Comparison of ENCODE assay signal across 2 cellular contexts in the genomic region with DNA sequence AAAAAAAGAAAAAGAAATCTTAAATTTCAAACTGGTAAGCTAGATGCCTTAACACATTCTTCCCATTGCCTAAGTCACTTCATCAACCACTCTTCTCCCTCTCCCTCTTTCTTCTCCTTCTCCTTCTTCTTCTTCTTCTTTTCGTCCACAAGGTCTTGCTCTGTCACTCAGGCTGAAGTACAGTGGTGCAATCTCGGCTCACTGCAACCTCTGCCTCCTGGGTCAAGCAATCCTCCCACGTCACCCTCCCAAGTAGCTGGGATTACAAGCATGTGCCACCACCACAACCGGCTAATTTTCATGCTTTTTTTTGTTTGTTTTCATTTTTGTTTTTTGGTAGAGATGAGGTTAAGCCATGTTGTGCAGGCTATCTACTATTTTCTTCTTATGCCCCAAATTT.
TF ChIP-seq lines count a peak whose summit lies in the region.

No MANE protein-coding gene starts in this region.

TF ChIP-seq in SK-N-SH, 30 proteins besides CTCF, POLR2A, EP300 and RAD21 (continued from another document):
- TF ChIP-seq, protein P1, sequence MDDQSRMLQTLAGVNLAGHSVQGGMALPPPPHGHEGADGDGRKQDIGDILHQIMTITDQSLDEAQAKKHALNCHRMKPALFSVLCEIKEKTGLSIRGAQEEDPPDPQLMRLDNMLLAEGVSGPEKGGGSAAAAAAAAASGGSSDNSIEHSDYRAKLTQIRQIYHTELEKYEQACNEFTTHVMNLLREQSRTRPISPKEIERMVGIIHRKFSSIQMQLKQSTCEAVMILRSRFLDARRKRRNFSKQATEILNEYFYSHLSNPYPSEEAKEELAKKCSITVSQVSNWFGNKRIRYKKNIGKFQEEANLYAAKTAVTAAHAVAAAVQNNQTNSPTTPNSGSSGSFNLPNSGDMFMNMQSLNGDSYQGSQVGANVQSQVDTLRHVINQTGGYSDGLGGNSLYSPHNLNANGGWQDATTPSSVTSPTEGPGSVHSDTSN (IDR thresholded peaks at IDR 0.05): no peak
TF ChIP-seq in SK-N-SH: peak in this region for 0.

TF ChIP-seq in SK-N-SH treated with all-trans-retinoic acid at 6 μM for 48 hours, 23 proteins besides CTCF, POLR2A, EP300 and RAD21 (continued from another document):
- TF ChIP-seq RARB (CRISPR knock-in tag; IDR thresholded peaks at IDR 0.05) (no peak), CSDC2 (CRISPR knock-in tag; IDR thresholded peaks at IDR 0.05) (no peak)
- TF ChIP-seq, protein P2, sequence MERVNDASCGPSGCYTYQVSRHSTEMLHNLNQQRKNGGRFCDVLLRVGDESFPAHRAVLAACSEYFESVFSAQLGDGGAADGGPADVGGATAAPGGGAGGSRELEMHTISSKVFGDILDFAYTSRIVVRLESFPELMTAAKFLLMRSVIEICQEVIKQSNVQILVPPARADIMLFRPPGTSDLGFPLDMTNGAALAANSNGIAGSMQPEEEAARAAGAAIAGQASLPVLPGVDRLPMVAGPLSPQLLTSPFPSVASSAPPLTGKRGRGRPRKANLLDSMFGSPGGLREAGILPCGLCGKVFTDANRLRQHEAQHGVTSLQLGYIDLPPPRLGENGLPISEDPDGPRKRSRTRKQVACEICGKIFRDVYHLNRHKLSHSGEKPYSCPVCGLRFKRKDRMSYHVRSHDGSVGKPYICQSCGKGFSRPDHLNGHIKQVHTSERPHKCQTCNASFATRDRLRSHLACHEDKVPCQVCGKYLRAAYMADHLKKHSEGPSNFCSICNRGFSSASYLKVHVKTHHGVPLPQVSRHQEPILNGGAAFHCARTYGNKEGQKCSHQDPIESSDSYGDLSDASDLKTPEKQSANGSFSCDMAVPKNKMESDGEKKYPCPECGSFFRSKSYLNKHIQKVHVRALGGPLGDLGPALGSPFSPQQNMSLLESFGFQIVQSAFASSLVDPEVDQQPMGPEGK (CRISPR knock-in tag; IDR thresholded peaks at IDR 0.05; ENCODE audit: borderline replicate concordance): no peak
